ENCODE assay signal across 18 cellular contexts in the genomic region with DNA sequence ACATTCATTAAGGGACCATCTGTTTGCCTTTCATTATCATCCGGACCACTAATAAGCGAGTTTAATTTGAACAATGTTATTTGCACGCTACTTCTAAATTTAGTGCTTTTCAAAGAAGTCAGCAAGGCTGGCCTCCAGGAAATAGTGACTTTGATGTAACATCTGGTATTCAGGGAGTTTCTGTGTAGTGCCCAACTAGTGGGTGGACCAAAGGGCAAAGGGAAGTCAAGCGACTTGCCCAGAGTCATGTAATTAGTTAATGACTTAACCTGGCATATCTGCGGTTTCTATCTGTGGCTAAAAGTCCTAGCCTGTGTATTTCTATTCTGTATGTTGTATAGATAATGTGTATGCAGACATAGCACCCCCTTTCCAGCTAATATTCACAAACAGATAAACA. TPM values are rescaled to one million over a fixed set of nuclear protein-coding genes. Genes with fewer than 3 reads are reported as not detected.
DNase-seq lines count a peak whose midpoint lies in the region; ATAC-seq and TF ChIP-seq lines count a peak whose summit lies in the region.
"Had no signal": no experiment of that assay in that cellular context is flagged by ENCODE, and none has a peak within 500 bp of the region (broad histone marks: within the 10 kb centered on the region; RNA-seq: fewer than 3 reads in every experiment).

No MANE protein-coding gene starts in this region.

- no peaks in the 10 kb centered on the region for H3K36me3 Mint-ChIP-seq in WTC11
- H3K36me3 Mint-ChIP-seq: IgD-negative memory B cell had no signal

- H3K4me2 ChIP-seq in BLaER1 treated with 17β-estradiol and CSF1 and Interleukin-3, amounts not matched to agents 10 nM and 100 nM: peak overlapping the region in 7 of 11 experiments; percentile 13 to 48 (median 40); a peak in 10 of 22 replicates
- H3K4me2 ChIP-seq in MM.1S (ENCODE audit: low read depth, low read length): no peak overlapping the region
- H3K4me2 ChIP-seq: PC-9 had no signal

- no peak overlapping the region for H2AFZ ChIP-seq in MM.1S (ENCODE audit: low read length)
- H2AFZ ChIP-seq: PC-9 had no signal

- H3K27me3 Mint-ChIP-seq in WTC11 (ENCODE audit: low read depth): peaks cover 53% of the 10 kb centered on the region
- H3K27me3 Mint-ChIP-seq: IgD-negative memory B cell had no signal

- H3K4me1 ChIP-seq in BLaER1 treated with 17β-estradiol and CSF1 and Interleukin-3, amounts not matched to agents 10 nM and 100 nM: peaks cover 0 to 17% (median 7%) of the 10 kb centered on the region in 10 experiments; a peak in 12 of 20 replicates
- H3K4me1 ChIP-seq in MM.1S (ENCODE audit: low read length) (peaks cover 8% of the 10 kb centered on the region; the same call in 1 of the 2 replicates), suprapubic skin (no peaks in the 10 kb centered on the region)

- no peaks in the 10 kb centered on the region for H3K9me2 ChIP-seq in MM.1S (replicated peaks; ENCODE audit: insufficient read depth, low read length)

- H3K9me3 ChIP-seq in BLaER1 treated with 17β-estradiol and CSF1 and Interleukin-3, amounts not matched to agents 10 nM and 100 nM (replicated peaks in 1 of 11): peaks cover 7 to 18% (median 10%) of the 10 kb centered on the region in 11 experiments; a peak in 17 of 22 replicates
- no peaks in the 10 kb centered on the region for H3K9me3 ChIP-seq in MM.1S (replicated peaks; ENCODE audit: insufficient read depth, low read length)
- H3K9me3 ChIP-seq in suprapubic skin: no peaks in the 10 kb centered on the region

- peaks cover 13% of the 10 kb centered on the region for H3K9me3 Mint-ChIP-seq in WTC11

- no peak for TF ChIP-seq POLR2A in suprapubic skin (IDR thresholded peaks at IDR 0.05)

- CTCF ChIA-PET in WTC11 (lab: Charles Lee): no interaction called here

- no peaks in the 10 kb centered on the region for H3K79me2 ChIP-seq in MM.1S (ENCODE audit: low read length)

- H3F3A ChIP-seq in MM.1S (ENCODE audit: insufficient read depth, low read length): no peaks in the 10 kb centered on the region

- no peak for TF ChIP-seq EP300 in suprapubic skin (IDR thresholded peaks at IDR 0.05)

- DNase-seq in MM.1S: peak; percentile 56
- DNase-seq in epithelial cell of proximal tubule (ENCODE audit: low read depth): peak; percentile 3
- DNase-seq in hepatic stellate cell (ENCODE audit: low spot score): no peak
- no peak for DNase-seq in suprapubic skin (ENCODE audit: low spot score in 2 of 2)
- no peak for DNase-seq in WTC11 (ENCODE audit: low spot score)
- DNase-seq in NCI-H2227 (lab: John Stamatoyannopoulos, UW; ENCODE audit: unreplicated experiment): no peak
- DNase-seq: 8988T, C1 segment of cervical spinal cord, DMS 273 treated with DMSO at 0.1 percent for 48 hours, GF-D8, GOT3, NCI-H1105 treated with DMSO at 0.1 percent for 48 hours, NCI-H1694 treated with DMSO at 0.1 percent for 48 hours, PC-9 had no signal

- TF ChIP-seq CTCF in MM.1S (IDR thresholded peaks at IDR 0.05; ENCODE audit: low read length) (no peak), epithelial cell of proximal tubule (conservative IDR thresholded peaks at IDR 0.05; ENCODE audit: low read depth, low read length) (no peak), suprapubic skin (IDR thresholded peaks at IDR 0.05) (no peak), WTC11 (IDR thresholded peaks at IDR 0.05) (no peak)

- H3K4me3 ChIP-seq in BLaER1 treated with 17β-estradiol and CSF1 and Interleukin-3, amounts not matched to agents 10 nM and 100 nM: no peak overlapping the region
- H3K4me3 ChIP-seq in MM.1S (ENCODE audit: low read length) (no peak overlapping the region), epithelial cell of proximal tubule (ENCODE audit: low read depth, low read length) (no peak overlapping the region), suprapubic skin (no peak overlapping the region)
- H3K4me3 ChIP-seq: PC-9 had no signal

- no peaks in the 10 kb centered on the region for H4K20me1 ChIP-seq in BLaER1 treated with 17β-estradiol and CSF1 and Interleukin-3, amounts not matched to agents 10 nM and 100 nM
- H4K20me1 ChIP-seq in MM.1S (ENCODE audit: insufficient read depth, low read length): no peaks in the 10 kb centered on the region

- WGBS in suprapubic skin: 50% methylated on average over 5 of the region's 5 CpGs

- no peak overlapping the region for H3K27ac ChIP-seq in BLaER1 treated with 17β-estradiol and CSF1 and Interleukin-3, amounts not matched to agents 10 nM and 100 nM
- H3K27ac ChIP-seq in MM.1S (ENCODE audit: low read length) (no peak overlapping the region), suprapubic skin (no peak overlapping the region)
- H3K27ac ChIP-seq: PC-9 had no signal

- POLR2A ChIA-PET in WTC11 (lab: Charles Lee): no interaction called here

- H3K36me3 ChIP-seq in BLaER1 treated with 17β-estradiol and CSF1 and Interleukin-3, amounts not matched to agents 10 nM and 100 nM: no peaks in the 10 kb centered on the region
- no peaks in the 10 kb centered on the region for H3K36me3 ChIP-seq in MM.1S (replicated peaks; ENCODE audit: insufficient read depth, low read length)
- no peaks in the 10 kb centered on the region for H3K36me3 ChIP-seq in suprapubic skin

- no peaks in the 10 kb centered on the region for H3K27me3 ChIP-seq in BLaER1 treated with 17β-estradiol and CSF1 and Interleukin-3, amounts not matched to agents 10 nM and 100 nM
- no peaks in the 10 kb centered on the region for H3K27me3 ChIP-seq in MM.1S (replicated peaks; ENCODE audit: insufficient read depth, low read length)
- H3K27me3 ChIP-seq in suprapubic skin: peaks cover 2% of the 10 kb centered on the region

- no peak overlapping the region for H3K4me3 Mint-ChIP-seq in WTC11
- H3K4me3 Mint-ChIP-seq: IgD-negative memory B cell had no signal

- no peak overlapping the region for H3K27ac Mint-ChIP-seq in WTC11

- H3K4me1 Mint-ChIP-seq in WTC11: no peaks in the 10 kb centered on the region

- ATAC-seq in GM21786 (IDR thresholded peaks at IDR 0.05; ENCODE audit: unreplicated experiment) (peak; percentile 73), WTC11 (no peak)
- ATAC-seq: Right ventricle myocardium inferior had no signal

- no peak overlapping the region for H3K9ac ChIP-seq in BLaER1 treated with 17β-estradiol and CSF1 and Interleukin-3, amounts not matched to agents 10 nM and 100 nM
- no peak overlapping the region for H3K9ac ChIP-seq in MM.1S (ENCODE audit: low read length)

TF ChIP-seq in WTC11, 78 proteins besides CTCF, POLR2A, EP300 and RAD21 (continues in another document):
- no peak for TF ChIP-seq CBFB (CRISPR knock-in tag; IDR thresholded peaks at IDR 0.05; ENCODE audit: low read depth)
- TF ChIP-seq CDX4 (CRISPR knock-in tag; IDR thresholded peaks at IDR 0.05; ENCODE audit: borderline replicate concordance): no peak
- TF ChIP-seq FOXK1 (CRISPR knock-in tag; IDR thresholded peaks at IDR 0.05): no peak
- TF ChIP-seq, protein P1, sequence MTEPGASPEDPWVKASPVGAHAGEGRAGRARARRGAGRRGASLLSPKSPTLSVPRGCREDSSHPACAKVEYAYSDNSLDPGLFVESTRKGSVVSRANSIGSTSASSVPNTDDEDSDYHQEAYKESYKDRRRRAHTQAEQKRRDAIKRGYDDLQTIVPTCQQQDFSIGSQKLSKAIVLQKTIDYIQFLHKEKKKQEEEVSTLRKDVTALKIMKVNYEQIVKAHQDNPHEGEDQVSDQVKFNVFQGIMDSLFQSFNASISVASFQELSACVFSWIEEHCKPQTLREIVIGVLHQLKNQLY (CRISPR knock-in tag; IDR thresholded peaks at IDR 0.05): no peak
- no peak for TF ChIP-seq FOXP4 (CRISPR knock-in tag; IDR thresholded peaks at IDR 0.05)
- no peak for TF ChIP-seq JUN (CRISPR knock-in tag; IDR thresholded peaks at IDR 0.05)
- no peak for TF ChIP-seq ZNF232 (CRISPR knock-in tag; IDR thresholded peaks at IDR 0.05)
- no peak for TF ChIP-seq CREM (CRISPR knock-in tag; IDR thresholded peaks at IDR 0.05)
- TF ChIP-seq ATF2 (CRISPR knock-in tag; IDR thresholded peaks at IDR 0.05; ENCODE audit: borderline replicate concordance, low read depth): no peak
- no peak for TF ChIP-seq TCF7 (CRISPR knock-in tag; IDR thresholded peaks at IDR 0.05; ENCODE audit: low read depth)
- TF ChIP-seq FOXJ3 (CRISPR knock-in tag; IDR thresholded peaks at IDR 0.05; ENCODE audit: borderline replicate concordance): no peak
- TF ChIP-seq MXD4 (CRISPR knock-in tag; IDR thresholded peaks at IDR 0.05; ENCODE audit: borderline replicate concordance): no peak
- TF ChIP-seq TEAD1 (CRISPR knock-in tag; IDR thresholded peaks at IDR 0.05): no peak
- no peak for TF ChIP-seq TP53 (CRISPR knock-in tag; IDR thresholded peaks at IDR 0.05)

RNA-seq across cellular contexts. Expression of gene LCORL, which starts 56.3 kb away (rescaled TPM):
- 14.2 and 16.5 TPM in 2 replicates for total RNA-seq in epithelial cell of proximal tubule
- 10 to 100 TPM; 14.9 to 26.4 (median 19.6) TPM for total RNA-seq in suprapubic skin
- total RNA-seq in WTC11 (2021): 19.9 to 22.3 TPM (median 21.8 TPM) in 3 replicates

Comparison
In these comparisons a context has a peak if more than half of its experiments do, and no peak if none do; other contexts are left out.
1. DNase-seq: peak in MM.1S (single experiment) and epithelial cell of proximal tubule (single experiment); none in hepatic stellate cell (single experiment), suprapubic skin (0 of 2), WTC11 (single experiment) and NCI-H2227 (single experiment).